In genomic region chr6:41061196-41061726, GRCh38 we compare ENCODE assay signal across 23 cellular contexts. TPM values are rescaled to one million over a fixed set of nuclear protein-coding genes. Genes with fewer than 3 reads are reported as not detected.
A peak's percentile ranks its signal among the peaks of the same experiment; 100 is the strongest.
DNase-seq lines count a peak whose midpoint lies in the region; ATAC-seq and TF ChIP-seq lines count a peak whose summit lies in the region.
"Had no signal": no experiment of that assay in that cellular context is flagged by ENCODE, and none has a peak within 500 bp of the region (broad histone marks: within the 10 kb centered on the region; RNA-seq: fewer than 3 reads in every experiment).

No MANE protein-coding gene starts in this region.

- H3K36me3 ChIP-seq in Caco-2 (ENCODE audit: control insufficient read depth, insufficient read depth, low read length) (no peaks in the 10 kb centered on the region; the same call in 1 of the 2 replicates), gastrocnemius medialis (peaks cover 0 to 40% of the 10 kb centered on the region in 2 donors), Peyer's patch (no peaks in the 10 kb centered on the region)
- H3K36me3 ChIP-seq: BE2C had no signal

- H3K27ac ChIP-seq in gastrocnemius medialis (peak overlapping the region; percentile 96 to 99 (median 98)), Peyer's patch (no peak overlapping the region)
- H3K27ac ChIP-seq: RWPE1, SJCRH30 had no signal

- no peak for ATAC-seq in gastrocnemius medialis
- ATAC-seq: PC-3 had no signal

- H3K4me3 ChIP-seq in Caco-2 (ENCODE audit: low read depth, low read length) (no peak overlapping the region), gastrocnemius medialis (peak overlapping the region in 2 of 4 donors; percentile 4 to 26), Peyer's patch (no peak overlapping the region)
- H3K4me3 ChIP-seq: SJCRH30 had no signal

- H3K27ac Mint-ChIP-seq in Caco-2 (ENCODE audit: unreplicated experiment): peak overlapping the region; percentile 32
- H3K27ac Mint-ChIP-seq: IgD-negative memory B cell had no signal

- peaks cover 9% of the 10 kb centered on the region for H3K9me3 Mint-ChIP-seq in Caco-2 (ENCODE audit: unreplicated experiment)
- H3K9me3 Mint-ChIP-seq: CD4-positive, CD25-positive, alpha-beta regulatory T cell; IgD-negative memory B cell had no signal

- no peaks in the 10 kb centered on the region for H3K27me3 Mint-ChIP-seq in Caco-2 (ENCODE audit: insufficient read depth, unreplicated experiment)
- H3K27me3 Mint-ChIP-seq: CD4-positive, CD25-positive, alpha-beta regulatory T cell; IgD-negative memory B cell had no signal

- BruUV-seq in Caco-2 (replicated peaks; lab: Mats Ljungman, UMichigan): no TSS peak

- peaks cover 92% of the 10 kb centered on the region for H3K4me1 ChIP-seq in Caco-2
- peaks cover 77 to 86% of the 10 kb centered on the region in 2 donors for H3K4me1 ChIP-seq in gastrocnemius medialis
- peaks cover 0 to 21% (median 0%) of the 10 kb centered on the region in 4 donors for H3K4me1 ChIP-seq in Peyer's patch
- H3K4me1 ChIP-seq: BE2C had no signal

- DNase-seq in Caco-2 (no peak), cardiac septum (ENCODE audit: low spot score) (peak; percentile 74), kidney tubule cell (ENCODE audit: low spot score) (peak; percentile 24), gastrocnemius medialis (no peak), NCI-H1694 (lab: John Stamatoyannopoulos, UW) (no peak), Peyer's patch (no peak), erythroblast (lab: John Stamatoyannopoulos, UW) (no peak)
- DNase-seq in stimulated activated CD4-positive, alpha-beta T cell treated with anti-CD3 and anti-CD28 coated beads, Interleukin-12 subunit alpha, Interleukin-12 subunit beta, amount 100 ng/mL, for 4 hours: no peak
- DNase-seq: BE2C; CD4-positive, CD25-positive, alpha-beta regulatory T cell; COR-L47; EL; H7; Karpas-422; NCI-H1436; NCI-H2029; NCI-H345; NCI-H524 treated with DMSO at 0.1 percent for 48 hours; PC-3; SJCRH30 had no signal

- CTCF ChIA-PET in Caco-2 (lab: Charles Lee): no interaction called here

- intact Hi-C loops in Caco-2 (cut with micrococcal nuclease; ENCODE audit: unreplicated experiment): loop anchor here (10.0 kb wide), 1 partner anchor 346 kb away; no protein-coding TSS in a partner anchor
- intact Hi-C loops in cardiac septum (cut with DNase I): no loop called here
- intact Hi-C loops in gastrocnemius medialis (cut with DNase I; ENCODE audit: low total_unique reads): no loop called here

- peaks cover 30% of the 10 kb centered on the region for H3K36me3 Mint-ChIP-seq in Caco-2 (ENCODE audit: insufficient read depth, unreplicated experiment)

- no peak for TF ChIP-seq CTCF in Caco-2 (IDR thresholded peaks at IDR 0.05; ENCODE audit: insufficient read depth in 1 of 2, low read depth in 1 of 2, low read length in 1 of 2, severe bottlenecking in 1 of 2, unreplicated experiment in 1 of 2)
- no peak for TF ChIP-seq CTCF in gastrocnemius medialis (IDR thresholded peaks at IDR 0.05 in 4 of 5, conservative IDR thresholded peaks at IDR 0.05 in 1 of 5)
- TF ChIP-seq CTCF in Peyer's patch (IDR thresholded peaks at IDR 0.05): no peak

- H3K9me3 ChIP-seq in Caco-2: no peaks in the 10 kb centered on the region
- no peaks in the 10 kb centered on the region for H3K9me3 ChIP-seq in gastrocnemius medialis
- H3K9me3 ChIP-seq in Peyer's patch: no peaks in the 10 kb centered on the region
- H3K9me3 ChIP-seq: BE2C, SJCRH30 had no signal

- TF ChIP-seq POLR2A in gastrocnemius medialis (IDR thresholded peaks at IDR 0.05): no peak
- TF ChIP-seq POLR2A in Peyer's patch (IDR thresholded peaks at IDR 0.05): no peak
- TF ChIP-seq POLR2A in erythroblast (IDR thresholded peaks at IDR 0.05; ENCODE audit: low read length): no peak

- H3K27me3 ChIP-seq in Caco-2 (replicated peaks; ENCODE audit: control insufficient read depth, insufficient read depth, low read length) (no peaks in the 10 kb centered on the region), gastrocnemius medialis (no peaks in the 10 kb centered on the region), Peyer's patch (no peaks in the 10 kb centered on the region)
- H3K27me3 ChIP-seq: BE2C, SJCRH30 had no signal

- H3K4me3 Mint-ChIP-seq in Caco-2 (ENCODE audit: unreplicated experiment): no peak overlapping the region
- H3K4me3 Mint-ChIP-seq: CD4-positive, CD25-positive, alpha-beta regulatory T cell; IgD-negative memory B cell had no signal

- peaks cover 86% of the 10 kb centered on the region for H3K4me1 Mint-ChIP-seq in Caco-2 (ENCODE audit: low read depth, unreplicated experiment)

- POLR2A ChIA-PET in Caco-2 (lab: Charles Lee): interaction anchor here (0.7 kb wide), 1 partner anchor 370 kb away, joined by 9 read pairs; no protein-coding TSS in a partner anchor

- in situ Hi-C loops in gastrocnemius medialis (cut with MboI; ENCODE audit: low sequenced_read_pairs in 4 of 4): no loop called here

RNA-seq across cellular contexts. Expression of gene APOBEC2, which starts 8.3 kb away (rescaled TPM):
- total RNA-seq in Caco-2 (2022) (2.5 and 4.8 TPM in 2 replicates), cardiac septum (174 TPM), gastrocnemius medialis (100 to 1,000 TPM in 2 of 4 donors, 10 to 100 TPM in 2; 93.9 to 315 (median 106) TPM), Peyer's patch (1 to 10 TPM in 1 of 4 donors, not detected in 3; 1.1 TPM)
- total RNA-seq: CD4-positive, CD25-positive, alpha-beta regulatory T cell; MCF 10A; PC-3 had no signal

RNA-seq across cellular contexts. Expression of gene OARD1, which starts 10.9 kb away (rescaled TPM):
- 35.5 and 38.0 TPM in 2 replicates for total RNA-seq in Caco-2 (2022)
- total RNA-seq in cardiac septum: 15.4 TPM
- 10 to 100 TPM; 14.3 to 20.2 (median 15.1) TPM for total RNA-seq in gastrocnemius medialis
- 10 to 100 TPM; 33.3 to 49.5 (median 39.6) TPM for total RNA-seq in Peyer's patch

RNA-seq across cellular contexts. Expression of gene NFYA, which starts 11.5 kb away (rescaled TPM):
- 25.7 and 27.7 TPM in 2 replicates for total RNA-seq in Caco-2 (2022)
- 12.9 TPM for total RNA-seq in cardiac septum
- 10 to 100 TPM in 2 of 4 donors, 1 to 10 TPM in 2; 7.2 to 11.6 (median 9.7) TPM for total RNA-seq in gastrocnemius medialis
- total RNA-seq in Peyer's patch: 10 to 100 TPM; 22.9 to 27.5 (median 23.4) TPM

RNA-seq across cellular contexts. Expression of gene TSPO2, which starts 19.0 kb away (rescaled TPM):
- total RNA-seq in Caco-2 (2022) (0.49 and 0.61 TPM in 2 replicates), cardiac septum (not detected), gastrocnemius medialis (not detected), Peyer's patch (not detected)
- total RNA-seq: CD4-positive, CD25-positive, alpha-beta regulatory T cell; H7; MCF 10A; PC-3; SJCRH30 had no signal

RNA-seq across cellular contexts. Expression of gene UNC5CL, which starts 22.2 kb away (rescaled TPM):
- total RNA-seq in Caco-2 (2022): 4.5 and 5.5 TPM in 2 replicates
- 1.0 TPM for total RNA-seq in cardiac septum
- under 1 TPM; 0.20 to 0.52 (median 0.29) TPM for total RNA-seq in gastrocnemius medialis
- 10 to 100 TPM in 3 of 4 donors, 1 to 10 TPM in 1; 8.3 to 34.6 (median 28.4) TPM for total RNA-seq in Peyer's patch

Comparison
In these comparisons a context has a peak if more than half of its experiments do, and no peak if none do; other contexts are left out.
1. DNase-seq: peak in cardiac septum (single experiment) and kidney tubule cell (single experiment); none in Caco-2 (0 of 2), gastrocnemius medialis (0 of 2), NCI-H1694 (single experiment), Peyer's patch (0 of 3), erythroblast (0 of 2) and stimulated activated CD4-positive, alpha-beta T cell treated with anti-CD3 and anti-CD28 coated beads, Interleukin-12 subunit alpha, Interleukin-12 subunit beta, amount 100 ng/mL, for 4 hours (single experiment).
2. H3K27ac ChIP-seq: peak in gastrocnemius medialis (4 of 4); none in Peyer's patch (0 of 4).
3. RNA of gene APOBEC2, which starts 8.3 kb away (total RNA-seq): 174 TPM in cardiac septum (single experiment) and 93.9 to 315 TPM in gastrocnemius medialis; 2.5 to 4.8 TPM in Caco-2 and 1.1 TPM in Peyer's patch; every median in the first group is over 10 times any median in the second.